26 cellular contexts compared by ENCODE assay signal in genomic region chr5:170448221-170448620, GRCh38. TPM values are rescaled to one million over a fixed set of nuclear protein-coding genes. Genes with fewer than 3 reads are reported as not detected.
"Had no signal": no experiment of that assay in that cellular context is flagged by ENCODE, and none has a peak within 500 bp of the region (broad histone marks: within the 10 kb centered on the region; RNA-seq: fewer than 3 reads in every experiment).

No MANE protein-coding gene starts in this region.

- H3K4me3 Mint-ChIP-seq: IgD-negative memory B cell had no signal

- H3K27ac ChIP-seq: HL-60, SJSA1, SK-N-MC had no signal

- FAIRE-seq: HTR-8/SVneo, RCC 7860 had no signal

- DNase-seq: KBM-7, NCI-H1092, NCI-H1105 treated with DMSO at 0.1 percent for 48 hours, NCI-H1417 treated with DMSO at 0.1 percent for 48 hours, NCI-H146, NCI-H1694 treated with DMSO at 0.1 percent for 48 hours, NCI-H1930, NCI-H2081, NCI-H2107, NCI-H226, NCI-H446, NCI-H510A, NCI-H524 treated with DMSO at 0.1 percent for 48 hours, NCI-H69, NCI-H774, Right ventricle myocardium superior, RPMI8226, SIG-M5 had no signal

- H3K27ac Mint-ChIP-seq: IgD-negative memory B cell had no signal

- H3K27me3 ChIP-seq: SJSA1 had no signal

- H3K36me3 ChIP-seq: SJSA1 had no signal

- H3K4me1 ChIP-seq: SJSA1 had no signal

- H3K9me3 ChIP-seq: SJSA1 had no signal

- H3K4me1 Mint-ChIP-seq: IgD-negative memory B cell had no signal

- H3K4me3 ChIP-seq: SJSA1, SK-N-MC had no signal

RNA-seq across cellular contexts. Expression of gene KCNIP1, which starts 55.6 kb away (rescaled TPM):
- total RNA-seq: LHCN-M2, MCF 10A, Right ventricle myocardium superior had no signal

RNA-seq across cellular contexts. Expression of gene KCNMB1, which starts 59.1 kb away (rescaled TPM):
- total RNA-seq: LHCN-M2, MCF 10A had no signal
